ENCODE assay signal across 15 cellular contexts in genomic region chr16:24686678-24687077, GRCh38. TPM values are rescaled to one million over a fixed set of nuclear protein-coding genes. Genes with fewer than 3 reads are reported as not detected.
DNase-seq lines count a peak whose midpoint lies in the region; ATAC-seq, FAIRE-seq and TF ChIP-seq lines count a peak whose summit lies in the region.
"Had no signal": no experiment of that assay in that cellular context is flagged by ENCODE, and none has a peak within 500 bp of the region (broad histone marks: within the 10 kb centered on the region; RNA-seq: fewer than 3 reads in every experiment).

No MANE protein-coding gene starts in this region.

- no peak overlapping the region for H4K91ac ChIP-seq in neuronal stem cell (ENCODE audit: low read depth, low read length, poor library complexity)

- H3K4me1 ChIP-seq in HepG2 (ENCODE audit: insufficient read depth, low read length) (peaks cover 57% of the 10 kb centered on the region), right lobe of liver (peaks cover 0 to 3% (median 0%) of the 10 kb centered on the region in 4 donors), esophagus squamous epithelium (peaks cover 0 to 19% (median 7%) of the 10 kb centered on the region in 3 donors), neuronal stem cell (ENCODE audit: control insufficient read depth in 2 of 2, insufficient read depth in 1 of 2, low read depth in 1 of 2, low read length in 2 of 2) (peaks cover 8 to 18% of the 10 kb centered on the region in 2 donors)

- H3K79me1 ChIP-seq in neuronal stem cell (ENCODE audit: low read depth, low read length) = no peaks in the 10 kb centered on the region

- H2BK120ac ChIP-seq in neuronal stem cell (ENCODE audit: low read depth, low read length) = no peak overlapping the region

- H3K9me3 ChIP-seq in HepG2 (ENCODE audit: low read length) (no peaks in the 10 kb centered on the region), right lobe of liver (no peaks in the 10 kb centered on the region), esophagus squamous epithelium (no peaks in the 10 kb centered on the region), neuronal stem cell (replicated peaks in 1 of 2; ENCODE audit: control insufficient read depth in 2 of 2, insufficient read depth in 1 of 2, low read depth in 1 of 2, low read length in 2 of 2) (peaks cover 0 to 2% of the 10 kb centered on the region in 2 donors)
- H3K9me3 ChIP-seq: HAP-1 had no signal

- no peak overlapping the region for H2BK5ac ChIP-seq in neuronal stem cell (ENCODE audit: low read length)

- TF ChIP-seq POLR2A in HepG2 (IDR thresholded peaks at IDR 0.05; ENCODE audit: insufficient read depth in 1 of 2, low read depth in 2 of 2, low read length in 2 of 2) (no peak), right lobe of liver (IDR thresholded peaks at IDR 0.05) (no peak), esophagus squamous epithelium (IDR thresholded peaks at IDR 0.05) (no peak)

- intact Hi-C loops in HepG2 (cut with micrococcal nuclease; ENCODE audit: unreplicated experiment) (loop anchor here (5.0 kb wide), 1 partner anchor 149 kb away; the partner anchor contains the start of gene RBBP6), right lobe of liver (cut with DNase I) (no loop called here), esophagus squamous epithelium (cut with DNase I) (no loop called here)

- H2BK15ac ChIP-seq in neuronal stem cell (ENCODE audit: low read length) = no peak overlapping the region

- no TSS peak for BruUV-seq in HepG2 (replicated peaks; lab: Mats Ljungman, UMichigan)

- H3K36me3 ChIP-seq in HepG2 (replicated peaks in 1 of 2; ENCODE audit: control insufficient read depth in 1 of 2, insufficient read depth in 2 of 2, low read length in 2 of 2) (no peaks in the 10 kb centered on the region), right lobe of liver (no peaks in the 10 kb centered on the region), esophagus squamous epithelium (no peaks in the 10 kb centered on the region), neuronal stem cell (replicated peaks in 1 of 2; ENCODE audit: control insufficient read depth in 2 of 2, insufficient read depth in 2 of 2, low read length in 2 of 2) (no peaks in the 10 kb centered on the region)
- H3K36me3 ChIP-seq: HAP-1 had no signal

- no peak for TF ChIP-seq EP300 in HepG2 (IDR thresholded peaks at IDR 0.05; ENCODE audit: low read depth in 2 of 2, low read length in 2 of 2)
- TF ChIP-seq EP300 in HepG2 (CRISPR knock-in tag; IDR thresholded peaks at IDR 0.05; ENCODE audit: borderline replicate concordance) = no peak

- no peak for ATAC-seq in HepG2
- ATAC-seq in right lobe of liver = no peak
- ATAC-seq in HG02642 (IDR thresholded peaks at IDR 0.05; ENCODE audit: poor library complexity, unreplicated experiment) = no peak
- no peak for ATAC-seq in GM21786 (IDR thresholded peaks at IDR 0.05; ENCODE audit: unreplicated experiment)

- FAIRE-seq in HepG2 (lab: Jason Lieb, UNC) = no peak
- FAIRE-seq: D721Med, frontal cortex had no signal

- no peak overlapping the region for H2AK5ac ChIP-seq in neuronal stem cell (ENCODE audit: low read depth, low read length)

- H2BK12ac ChIP-seq in neuronal stem cell (ENCODE audit: low read length) = no peak overlapping the region

- H3K79me2 ChIP-seq in HepG2 (ENCODE audit: insufficient read depth, low read length) = no peaks in the 10 kb centered on the region

- POLR2A ChIA-PET in HepG2 (lab: Yijun Ruan, JAX) = no interaction called here

- no peak overlapping the region for H3K18ac ChIP-seq in neuronal stem cell (ENCODE audit: low read length)

- CTCF ChIA-PET in HepG2 (lab: Yijun Ruan, JAX; ENCODE audit: low intra/inter-chr PET ratio, low total read pairs) = no interaction called here

- H4K20me1 ChIP-seq in HepG2 (ENCODE audit: insufficient read depth, low read length) = no peaks in the 10 kb centered on the region

- no peak overlapping the region for H3K14ac ChIP-seq in neuronal stem cell (ENCODE audit: low read length)

- in situ Hi-C loops in HepG2 (cut with HindIII; ENCODE audit: extremely low pct_ligation_motif_present, low pct_unique_long_range_greater_than_20kb) = loop anchor here (10.0 kb wide), 1 partner anchor 162 kb away; no protein-coding TSS in a partner anchor

- TF ChIP-seq CTCF in HepG2 (CRISPR knock-in tag; IDR thresholded peaks at IDR 0.05) = no peak
- no peak for TF ChIP-seq CTCF in right lobe of liver (IDR thresholded peaks at IDR 0.05)
- no peak for TF ChIP-seq CTCF in esophagus squamous epithelium (IDR thresholded peaks at IDR 0.05)

- H3K9ac ChIP-seq in HepG2 (ENCODE audit: insufficient read depth, low read depth, low read length) (peak overlapping the region; percentile 31; the same call in 1 of the 2 replicates), neuronal stem cell (ENCODE audit: low read depth, low read length, poor library complexity) (no peak overlapping the region)

- DNase-seq in HepG2 (ENCODE audit: low spot score) (no peak), right lobe of liver (no peak), esophagus squamous epithelium (lab: John Stamatoyannopoulos, UW) (no peak), neuronal stem cell (ENCODE audit: low spot score) (no peak), ecto neural progenitor cell (ENCODE audit: low spot score) (no peak), SW 1271 (lab: John Stamatoyannopoulos, UW) (no peak)
- DNase-seq: activated CD4-positive, alpha-beta T cell treated with anti-CD3 and anti-CD28 coated beads, Interleukin-2, amount 50 U/mL, for 48 hours; effector CD8-positive, alpha-beta T cell; NCI-H1930; stimulated activated naive CD4-positive, alpha-beta T cell had no signal

- 22% methylated on average over 9 of the region's 9 CpGs for WGBS in HepG2 (ENCODE audit: low lambda C conversion rate)
- WGBS in right lobe of liver (ENCODE audit: insufficient coverage, low coverage, low lambda C conversion rate, missing lambda C conversion rate) = 66% methylated on average over 7 of the region's 9 CpGs
- WGBS in esophagus squamous epithelium, 2 donors = 48 to 71% methylated on average over 7 to 9 of the region's 9 CpGs
- WGBS in neuronal stem cell (ENCODE audit: extremely low coverage in 2 of 2, insufficient read length in 2 of 2, insufficient replicate concordance in 1 of 2), 2 donors = no CpG with 5 or more reads among the region's 9 CpGs

- H3K27me3 ChIP-seq in HepG2 (ENCODE audit: control insufficient read depth in 1 of 2, insufficient read depth in 2 of 2, low read length in 2 of 2) (no peaks in the 10 kb centered on the region), right lobe of liver (no peaks in the 10 kb centered on the region), esophagus squamous epithelium (no peaks in the 10 kb centered on the region), neuronal stem cell (ENCODE audit: control insufficient read depth in 3 of 3, insufficient read depth in 3 of 3, low read depth in 1 of 3, low read length in 3 of 3) (no peaks in the 10 kb centered on the region)

- no peak overlapping the region for H3K4ac ChIP-seq in neuronal stem cell (ENCODE audit: low read length)

- H4K8ac ChIP-seq in neuronal stem cell (ENCODE audit: low read depth, low read length) = no peak overlapping the region

- no peak overlapping the region for H3K23ac ChIP-seq in neuronal stem cell (ENCODE audit: low read depth, low read length, poor library complexity)

- TF ChIP-seq RAD21 in HepG2 (CRISPR knock-in tag; IDR thresholded peaks at IDR 0.05) = no peak

- H2AFZ ChIP-seq in HepG2 (ENCODE audit: low read length) = no peak overlapping the region
- peak overlapping the region; percentile 82 for H2AFZ ChIP-seq in neuronal stem cell (ENCODE audit: low read length)

- peak overlapping the region; percentile 73 for H3K4me2 ChIP-seq in HepG2 (ENCODE audit: low read depth, low read length)
- H3K4me2 ChIP-seq in neuronal stem cell (ENCODE audit: insufficient read depth, low read length, poor library complexity, severe bottlenecking) = no peak overlapping the region

- H3K27ac ChIP-seq in HepG2 (ENCODE audit: extremely low read length, insufficient read depth, low read length) = no peak overlapping the region
- no peak overlapping the region for H3K27ac ChIP-seq in right lobe of liver
- H3K27ac ChIP-seq in esophagus squamous epithelium = peak overlapping the region in 3 of 4 donors; percentile 26 to 63 (median 53)
- peak overlapping the region; percentile 27 for H3K27ac ChIP-seq in neuronal stem cell (replicated peaks; ENCODE audit: low read length)

- H3K4me3 ChIP-seq in HepG2 (replicated peaks in 1 of 3; ENCODE audit: insufficient read depth in 1 of 3, low read depth in 2 of 3, low read length in 3 of 3) (peak overlapping the region; percentile 6 to 54 (median 17); a peak in 5 of 6 replicates), right lobe of liver (no peak overlapping the region), esophagus squamous epithelium (no peak overlapping the region), neuronal stem cell (ENCODE audit: low read length in 2 of 2) (no peak overlapping the region)
- H3K4me3 ChIP-seq: HAP-1 had no signal

TF ChIP-seq in HepG2, 621 proteins besides CTCF, POLR2A, EP300 and RAD21 (continues in another document):
- TF ChIP-seq ZMYM3 (CRISPR knock-in tag; IDR thresholded peaks at IDR 0.05) = peak; percentile 94
- TF ChIP-seq ISX (CRISPR knock-in tag; conservative IDR thresholded peaks at IDR 0.05) = no peak

RNA-seq across cellular contexts. Expression of gene TNRC6A, which starts 42.8 kb away (rescaled TPM):
- total RNA-seq in HepG2 (2016; rRNA removed; fragmentation: Illumina TruSeq; extraction: Trizol) = 26.7 and 30.9 TPM in 2 replicates
- total RNA-seq in HepG2 (2016; cell fraction: cytosol; rRNA removed; fragmentation: Illumina TruSeq; extraction: Trizol; ENCODE audit: low read depth) = 6.9 and 8.1 TPM in 2 replicates
- 24.9 and 33.4 TPM in 2 replicates for total RNA-seq in HepG2 (2016; cell fraction: insoluble cytoplasmic fraction; rRNA removed; fragmentation: Illumina TruSeq; extraction: Trizol)
- total RNA-seq in HepG2 (2016; cell fraction: membrane; rRNA removed; fragmentation: Illumina TruSeq; extraction: Trizol) = 10.5 and 13.0 TPM in 2 replicates
- total RNA-seq in HepG2 (2016; cell fraction: nucleus; rRNA removed; fragmentation: Illumina TruSeq; extraction: Trizol) = 75.1 and 92.8 TPM in 2 replicates
- polyA plus RNA-seq in HepG2 (2011; rRNA removed) = 43.6 and 49.2 TPM in 2 replicates
- 25.1 and 25.7 TPM in 2 replicates for polyA plus RNA-seq in HepG2 (2011; cell fraction: cytosol; rRNA removed)
- polyA plus RNA-seq in HepG2 (2011; cell fraction: nucleus; rRNA removed) = 154 and 160 TPM in 2 replicates
- polyA plus RNA-seq in HepG2 (2012) = 30.0 and 33.6 TPM in 2 replicates
- 0.53 and 1.5 TPM in 2 replicates for polyA plus RNA-seq in HepG2 (2016; cell fraction: cytosol; fragmentation: Illumina TruSeq; extraction: Trizol; ENCODE audit: low read depth)
- polyA plus RNA-seq in HepG2 (2016; cell fraction: insoluble cytoplasmic fraction; fragmentation: Illumina TruSeq; extraction: Trizol; ENCODE audit: low read depth) = 17.2 and 18.0 TPM in 2 replicates
- polyA plus RNA-seq in HepG2 (2016; cell fraction: membrane; fragmentation: Illumina TruSeq; extraction: Trizol; ENCODE audit: low read depth) = 1.1 and 1.6 TPM in 2 replicates
- polyA plus RNA-seq in HepG2 (2016; cell fraction: nucleus; fragmentation: Illumina TruSeq; extraction: Trizol; ENCODE audit: insufficient read depth, low read depth) = 103 and 113 TPM in 2 replicates
- polyA minus RNA-seq in HepG2 (2011; rRNA and poly(A)+ RNA removed; ENCODE audit: low replicate concordance) = 70.9 TPM in 2 replicates
- polyA minus RNA-seq in HepG2 (2011; cell fraction: cytosol; rRNA and poly(A)+ RNA removed) = 19.3 and 29.4 TPM in 2 replicates
- polyA minus RNA-seq in HepG2 (2011; cell fraction: nucleus; rRNA and poly(A)+ RNA removed) = 205 and 259 TPM in 2 replicates
- 10 to 100 TPM; 17.0 to 38.4 (median 23.1) TPM for total RNA-seq in right lobe of liver
- total RNA-seq in esophagus squamous epithelium = 10 to 100 TPM; 12.3 to 34.0 (median 18.5) TPM
- 49.6 TPM for polyA plus RNA-seq in neuronal stem cell (2013, experiment 1 of 2)
- polyA plus RNA-seq in neuronal stem cell (2013, experiment 2 of 2) = 49.9 TPM

Comparison
In these comparisons a context has a peak if more than half of its experiments do, and no peak if none do; other contexts are left out.
1. H3K4me3 ChIP-seq: peak in HepG2 (3 of 3); none in right lobe of liver (0 of 3), esophagus squamous epithelium (0 of 4) and neuronal stem cell (0 of 2).
2. H3K27ac ChIP-seq: peak in esophagus squamous epithelium (3 of 4) and neuronal stem cell (single experiment); none in HepG2 (single experiment) and right lobe of liver (0 of 3).